ENCODE assay signal across 8 cellular contexts in the genomic region with DNA sequence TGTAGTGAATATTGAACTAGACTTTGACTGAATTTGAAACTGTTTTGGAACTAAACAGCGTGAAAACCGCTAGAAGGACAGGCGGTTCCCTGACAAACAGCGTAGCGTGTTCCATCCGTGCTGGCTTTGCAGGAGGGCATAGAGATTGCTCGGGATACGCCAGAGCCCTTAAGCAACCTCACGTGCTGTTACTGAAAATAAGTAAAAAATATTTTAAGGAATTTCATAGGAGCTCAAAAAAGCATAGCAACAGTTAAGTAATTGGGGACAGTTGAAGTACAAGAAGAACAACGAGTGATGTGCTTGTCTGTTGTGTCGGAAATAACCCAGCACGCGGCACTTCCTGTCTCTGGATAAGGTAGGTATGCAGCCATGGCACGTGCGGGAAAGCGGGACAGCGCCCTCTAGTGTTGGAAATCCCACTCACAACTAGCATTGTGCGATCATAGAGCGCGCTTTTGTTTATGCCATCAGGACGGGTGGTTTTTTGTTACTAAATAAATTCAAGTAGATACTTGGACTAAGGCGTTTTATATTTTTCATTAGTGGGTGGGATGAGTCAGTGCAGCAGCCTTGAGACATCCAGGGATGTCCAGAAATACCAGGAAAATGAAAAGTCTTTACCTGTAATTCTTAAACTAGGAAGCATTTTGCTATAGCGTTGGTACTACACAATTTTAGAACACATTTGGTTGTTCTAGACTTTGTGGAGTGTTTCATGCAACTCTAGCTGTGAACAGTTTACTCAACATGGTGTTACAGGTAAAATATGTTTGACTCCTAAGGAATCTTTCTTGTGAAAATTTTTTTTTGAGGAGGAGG. TPM values are rescaled to one million over a fixed set of nuclear protein-coding genes. Genes with fewer than 3 reads are reported as not detected.
DNase-seq lines count a peak whose midpoint lies in the region; ATAC-seq and TF ChIP-seq lines count a peak whose summit lies in the region.

No MANE protein-coding gene starts in this region.

- no peak overlapping the region for H2BK120ac ChIP-seq in H9 (ENCODE audit: low read depth, low read length, poor library complexity, severe bottlenecking)

- H3K9ac ChIP-seq in H9 (ENCODE audit: extremely low read depth, insufficient read length, low read length), result no peak overlapping the region

- H3K27me3 ChIP-seq in H9 (ENCODE audit: insufficient read depth, low read length) (no peaks in the 10 kb centered on the region), MG63 (no peaks in the 10 kb centered on the region), right atrium auricular region (no peaks in the 10 kb centered on the region)

- H3K27ac Mint-ChIP-seq in H9, result peak overlapping the region; percentile 35 to 88 (median 59); a peak in 6 of 7 replicates
- H3K27ac Mint-ChIP-seq in activated naive CD8-positive, alpha-beta T cell treated with anti-CD3 and anti-CD28 coated beads, Interleukin-2, amount 50 U/mL, for 24 hours, result peak overlapping the region; percentile 61

- H3K4me1 Mint-ChIP-seq in H9, result peaks cover 17 to 21% of the 10 kb centered on the region in 2 experiments
- H3K4me1 Mint-ChIP-seq in activated naive CD8-positive, alpha-beta T cell treated with anti-CD3 and anti-CD28 coated beads, Interleukin-2, amount 50 U/mL, for 24 hours, result peaks cover 40% of the 10 kb centered on the region

- no peaks in the 10 kb centered on the region for H3K9me3 ChIP-seq in H9 (ENCODE audit: control insufficient read depth, low read depth, low read length)
- H3K9me3 ChIP-seq in MG63, result no peaks in the 10 kb centered on the region
- no peaks in the 10 kb centered on the region for H3K9me3 ChIP-seq in right atrium auricular region

- no peak overlapping the region for H4K5ac ChIP-seq in H9 (ENCODE audit: insufficient read length, low read depth, low read length)

- H2BK5ac ChIP-seq in H9 (ENCODE audit: insufficient read length, low read length), result no peak overlapping the region

- H3T11ph ChIP-seq in H9 (ENCODE audit: low read length), result no peak overlapping the region

- no peak overlapping the region for H2AFZ ChIP-seq in H9 (ENCODE audit: low read length)

- no peak overlapping the region for H2AK5ac ChIP-seq in H9 (ENCODE audit: insufficient read length, low read length)

- H3K79me1 ChIP-seq in H9 (ENCODE audit: insufficient read depth, low read depth, low read length, poor library complexity, severe bottlenecking), result peaks cover 4% of the 10 kb centered on the region

- TF ChIP-seq CTCF in H9 (conservative IDR thresholded peaks at IDR 0.05), result peak; percentile 98
- TF ChIP-seq CTCF in right atrium auricular region (IDR thresholded peaks at IDR 0.05), result peak; percentile 85 to 97

- no peaks in the 10 kb centered on the region for H3K9me3 Mint-ChIP-seq in H9
- H3K9me3 Mint-ChIP-seq in activated naive CD8-positive, alpha-beta T cell treated with anti-CD3 and anti-CD28 coated beads, Interleukin-2, amount 50 U/mL, for 24 hours, result no peaks in the 10 kb centered on the region

- WGBS in H9 (ENCODE audit: extremely low coverage, insufficient read length, low lambda C conversion rate), result no CpG with 5 or more reads among the region's 23 CpGs

- no peak overlapping the region for H2BK12ac ChIP-seq in H9 (ENCODE audit: insufficient read length, low read depth, low read length)

- no peak overlapping the region for H2BK15ac ChIP-seq in H9 (ENCODE audit: low read depth, low read length)

- H3K4me3 ChIP-seq in MG63 (no peak overlapping the region), right atrium auricular region (no peak overlapping the region)

- ATAC-seq in activated naive CD8-positive, alpha-beta T cell treated with anti-CD3 and anti-CD28 coated beads, Interleukin-2, amount 50 U/mL, for 24 hours, result peak; percentile 90
- ATAC-seq in sciatic nerve (peak; percentile 86), HG03571 (IDR thresholded peaks at IDR 0.05; ENCODE audit: unreplicated experiment) (no peak)

- H3K14ac ChIP-seq in H9 (ENCODE audit: insufficient read depth, low read length), result no peak overlapping the region

- H4K8ac ChIP-seq in H9 (replicated peaks; ENCODE audit: insufficient read length, low read depth, low read length), result no peak overlapping the region

- H3K27me3 Mint-ChIP-seq in H9 (ENCODE audit: low read depth), result no peaks in the 10 kb centered on the region
- H3K27me3 Mint-ChIP-seq in activated naive CD8-positive, alpha-beta T cell treated with anti-CD3 and anti-CD28 coated beads, Interleukin-2, amount 50 U/mL, for 24 hours, result no peaks in the 10 kb centered on the region

- no peak overlapping the region for H3K4me3 Mint-ChIP-seq in H9
- H3K4me3 Mint-ChIP-seq in activated naive CD8-positive, alpha-beta T cell treated with anti-CD3 and anti-CD28 coated beads, Interleukin-2, amount 50 U/mL, for 24 hours, result no peak overlapping the region

- H3K4me1 ChIP-seq in H9 (ENCODE audit: insufficient read depth, low read length) (no peaks in the 10 kb centered on the region; the same call in 1 of the 2 replicates), right atrium auricular region (peaks cover 0 to 47% of the 10 kb centered on the region in 2 donors)

- H4K91ac ChIP-seq in H9 (ENCODE audit: insufficient read length, low read depth, low read length), result no peak overlapping the region

- no peak overlapping the region for H3K4me2 ChIP-seq in H9 (ENCODE audit: insufficient read depth, insufficient read length, low read length)

- peaks cover 20% of the 10 kb centered on the region for H3K36me3 ChIP-seq in MG63
- H3K36me3 ChIP-seq in right atrium auricular region, result peaks cover 66% of the 10 kb centered on the region

- H3K23me2 ChIP-seq in H9 (ENCODE audit: insufficient read length, low read depth, low read length, poor library complexity, severe bottlenecking), result no peaks in the 10 kb centered on the region

- H3K4ac ChIP-seq in H9 (ENCODE audit: low read depth, low read length), result no peak overlapping the region

- peaks cover 51 to 84% (median 75%) of the 10 kb centered on the region in 3 experiments for H3K36me3 Mint-ChIP-seq in H9 (ENCODE audit: insufficient read depth in 1 of 3, low read depth in 3 of 3)
- H3K36me3 Mint-ChIP-seq in activated naive CD8-positive, alpha-beta T cell treated with anti-CD3 and anti-CD28 coated beads, Interleukin-2, amount 50 U/mL, for 24 hours (ENCODE audit: low read depth), result peaks cover 43% of the 10 kb centered on the region

- DNase-seq in GM04503 (ENCODE audit: low read depth) (peak; percentile 29), H9 (peak; percentile 91), MG63 (peak; percentile 60), SW 1271 (lab: John Stamatoyannopoulos, UW) (peak; percentile 69 to 87), right atrium auricular region (ENCODE audit: low spot score) (peak; percentile 94), sciatic nerve (ENCODE audit: low spot score) (peak; percentile 85)
- DNase-seq in activated naive CD8-positive, alpha-beta T cell treated with anti-CD3 and anti-CD28 coated beads, Interleukin-2, amount 50 U/mL, for 24 hours, result peak; percentile 88

- H3K79me2 ChIP-seq in H9 (ENCODE audit: insufficient read depth, low read length), result peaks cover 20% of the 10 kb centered on the region; the same call in 1 of the 2 replicates

- no peaks in the 10 kb centered on the region for H4K20me1 ChIP-seq in H9 (ENCODE audit: control insufficient read depth, insufficient read depth, insufficient read length)

- H3K56ac ChIP-seq in H9 (ENCODE audit: insufficient read length, low read depth, low read length), result no peak overlapping the region

- H3K18ac ChIP-seq in H9 (ENCODE audit: insufficient read length, low read depth, low read length), result no peak overlapping the region

- H3K23ac ChIP-seq in H9 (ENCODE audit: insufficient read length, low read depth, low read length), result no peak overlapping the region

- intact Hi-C loops in sciatic nerve (cut with DNase I), result no loop called here

- no peak overlapping the region for H2BK20ac ChIP-seq in H9 (ENCODE audit: low read depth, low read length, poor library complexity, severe bottlenecking)

- H3K27ac ChIP-seq in H9 (ENCODE audit: insufficient read length, low read depth, low read length), result no peak overlapping the region
- peak overlapping the region; percentile 77 to 86 for H3K27ac ChIP-seq in right atrium auricular region

RNA-seq across cellular contexts. Expression of gene DNAJB6, which starts 50.4 kb away (rescaled TPM):
- total RNA-seq in H9 (2021), result 215 and 216 TPM in 2 replicates
- 89.7 and 126 TPM in 2 replicates for total RNA-seq in MG63 (2014; rRNA removed; shearing (Covaris generic); ENCODE audit: low replicate concordance)
- total RNA-seq in right atrium auricular region, result 100 to 1,000 TPM; 134 to 137 TPM
- 129 TPM for total RNA-seq in sciatic nerve

Comparison
In these comparisons a context has a peak if more than half of its experiments do, and no peak if none do; other contexts are left out.
1. DNase-seq: peak in every context shown above with its lines; median percentile 94 in right atrium auricular region; 91 in H9; 88 in activated naive CD8-positive, alpha-beta T cell treated with anti-CD3 and anti-CD28 coated beads, Interleukin-2, amount 50 U/mL, for 24 hours; 85 in sciatic nerve; 78 in SW 1271; 60 in MG63; 29 in GM04503.